In genomic region chr4:752196-752861, GRCh38 we compare ENCODE assay signal across 1 cellular context.
TF ChIP-seq lines count a peak whose summit lies in the region.

No MANE protein-coding gene starts in this region.

TF ChIP-seq in IMR-90, 13 proteins besides CTCF, POLR2A, EP300 and RAD21:
- TF ChIP-seq NFE2L2 (IDR thresholded peaks at IDR 0.05; ENCODE audit: low read depth, low read length), result no peak
- TF ChIP-seq MXI1 (IDR thresholded peaks at IDR 0.05; ENCODE audit: borderline replicate concordance, low read depth, low read length), result no peak
- TF ChIP-seq RFX5 (IDR thresholded peaks at IDR 0.05; ENCODE audit: low read depth, low read length), result no peak
- TF ChIP-seq SMC3 (IDR thresholded peaks at IDR 0.05; ENCODE audit: low read depth, low read length), result no peak
- no peak for TF ChIP-seq FOS (IDR thresholded peaks at IDR 0.05; ENCODE audit: low read depth, low read length)
- TF ChIP-seq RCOR1 (IDR thresholded peaks at IDR 0.05; ENCODE audit: insufficient replicate concordance, low read length), result no peak
- TF ChIP-seq CHD1 (IDR thresholded peaks at IDR 0.05; ENCODE audit: low read depth, low read length), result no peak
- TF ChIP-seq CEBPB (IDR thresholded peaks at IDR 0.05; ENCODE audit: low read depth, low read length), result no peak
- no peak for TF ChIP-seq USF2 (IDR thresholded peaks at IDR 0.05; ENCODE audit: low read depth, low read length)
- no peak for TF ChIP-seq MAFK (IDR thresholded peaks at IDR 0.05; ENCODE audit: low read depth, low read length)
- TF ChIP-seq ELK1 (IDR thresholded peaks at IDR 0.05; ENCODE audit: borderline replicate concordance, low read depth, low read length), result no peak
- TF ChIP-seq BHLHE40 (IDR thresholded peaks at IDR 0.05; ENCODE audit: low read depth, low read length), result no peak
- no peak for TF ChIP-seq MAZ (IDR thresholded peaks at IDR 0.05; ENCODE audit: borderline replicate concordance, low read depth, low read length)
TF ChIP-seq in IMR-90: peak in this region for 0.
